In the genomic region with DNA sequence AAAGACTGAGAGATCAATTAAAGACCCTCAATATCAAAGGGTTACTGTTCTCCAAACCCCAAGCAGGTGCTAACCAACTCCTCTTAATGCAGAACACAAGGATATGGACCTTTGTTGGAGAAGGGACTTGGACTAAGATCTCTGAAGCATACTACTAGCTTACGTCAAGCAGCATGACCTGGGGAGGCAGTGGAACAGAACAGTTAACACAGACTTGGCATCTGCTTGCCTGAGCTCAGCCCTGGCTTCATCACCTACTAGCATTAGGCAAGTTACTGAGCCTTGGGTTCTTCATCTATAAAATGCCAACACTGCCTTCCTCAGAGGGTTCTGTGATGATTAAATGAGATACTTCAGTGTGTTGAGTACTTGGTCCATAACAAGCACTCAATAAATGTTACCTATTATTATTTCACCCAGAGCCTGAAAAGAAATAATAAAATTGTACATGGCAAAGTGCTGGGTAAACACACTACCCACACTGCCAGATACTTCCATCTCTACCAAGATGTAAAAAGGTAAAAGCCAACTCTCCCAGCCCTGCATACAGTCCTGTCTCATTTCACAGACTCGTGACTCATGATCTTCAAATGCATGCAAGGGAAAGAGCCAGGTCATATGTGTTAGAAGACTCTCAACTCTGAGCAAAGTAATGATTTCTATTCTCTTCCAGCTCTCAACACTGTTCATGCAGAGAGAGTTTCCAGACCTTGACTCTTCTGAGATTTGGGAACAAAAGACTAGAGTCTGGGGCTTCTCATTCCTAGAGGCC, we compare ENCODE assay signal across 14 cellular contexts. TPM values are rescaled to one million over a fixed set of nuclear protein-coding genes. Genes with fewer than 3 reads are reported as not detected.
DNase-seq lines count a peak whose midpoint lies in the region; ATAC-seq, FAIRE-seq and TF ChIP-seq lines count a peak whose summit lies in the region.
"Had no signal": no experiment of that assay in that cellular context is flagged by ENCODE, and none has a peak within 500 bp of the region (broad histone marks: within the 10 kb centered on the region; RNA-seq: fewer than 3 reads in every experiment).

No MANE protein-coding gene starts in this region.

- no peak for FAIRE-seq in astrocyte (lab: Jason Lieb, UNC)

- H3K27ac Mint-ChIP-seq in astrocyte (ENCODE audit: unreplicated experiment): peak overlapping the region; percentile 29
- peak overlapping the region; percentile 94 to 98 (median 96) for H3K27ac Mint-ChIP-seq in naive B cell

- H4K20me1 ChIP-seq in BLaER1 (no peaks in the 10 kb centered on the region), astrocyte (ENCODE audit: insufficient read depth, low read length) (peaks cover 37% of the 10 kb centered on the region), hepatocyte (ENCODE audit: insufficient read depth, poor library complexity, severe bottlenecking) (no peaks in the 10 kb centered on the region)

- H3K36me3 Mint-ChIP-seq in astrocyte (ENCODE audit: low read depth, unreplicated experiment): peaks cover 9% of the 10 kb centered on the region
- H3K36me3 Mint-ChIP-seq in naive B cell: peaks cover 0 to 7% of the 10 kb centered on the region in 2 donors

- peak; percentile 23 to 25 for ATAC-seq in naive B cell (ENCODE audit: low read depth in 2 of 2)
- ATAC-seq in GM21825 (IDR thresholded peaks at IDR 0.05; ENCODE audit: unreplicated experiment): no peak

- DNase-seq in GM03348 (ENCODE audit: low spot score) (peak; percentile 46), astrocyte (ENCODE audit: low read depth) (peak; percentile 55), naive B cell (no peak), hepatocyte (ENCODE audit: low spot score) (no peak), activated gamma-delta T cell treated with Interleukin-2 at 50 U/mL for 16 hours (no peak)
- DNase-seq: Caco-2; islet precursor cell; NCI-H2029 treated with DMSO at 0.1 percent for 48 hours; stimulated activated naive CD4-positive, alpha-beta T cell had no signal

- H3K36me3 ChIP-seq in BLaER1 (no peaks in the 10 kb centered on the region), astrocyte (ENCODE audit: insufficient read depth, low read length) (peaks cover under 1% of the 10 kb centered on the region), hepatocyte (replicated peaks; ENCODE audit: insufficient read depth, low read depth) (no peaks in the 10 kb centered on the region)
- H3K36me3 ChIP-seq: cardiac muscle cell, neutrophil had no signal

- H3K9me2 ChIP-seq in hepatocyte (replicated peaks; ENCODE audit: insufficient read depth): no peaks in the 10 kb centered on the region

- H3K4me2 ChIP-seq in BLaER1: peak overlapping the region; percentile 96
- no peak overlapping the region for H3K4me2 ChIP-seq in astrocyte (ENCODE audit: low read length)
- no peak overlapping the region for H3K4me2 ChIP-seq in hepatocyte
- H3K4me2 ChIP-seq: KMS-11 had no signal

- H3K4me1 Mint-ChIP-seq in astrocyte (ENCODE audit: low read depth, unreplicated experiment) (peaks cover 68% of the 10 kb centered on the region), naive B cell (peaks cover 85 to 99% (median 96%) of the 10 kb centered on the region in 3 donors)

- H3K27me3 ChIP-seq in BLaER1: no peaks in the 10 kb centered on the region
- H3K27me3 ChIP-seq in astrocyte (ENCODE audit: insufficient read depth, low read length): no peaks in the 10 kb centered on the region
- H3K27me3 ChIP-seq in hepatocyte: no peaks in the 10 kb centered on the region
- H3K27me3 ChIP-seq: cardiac muscle cell, neutrophil had no signal

- H2AFZ ChIP-seq in astrocyte (ENCODE audit: low read depth, low read length): no peak overlapping the region
- H2AFZ ChIP-seq in hepatocyte: no peak overlapping the region

- no peak overlapping the region for H3K4me3 ChIP-seq in BLaER1
- no peak overlapping the region for H3K4me3 ChIP-seq in astrocyte (ENCODE audit: insufficient read depth, low read depth, low read length)
- H3K4me3 ChIP-seq in hepatocyte: no peak overlapping the region
- H3K4me3 ChIP-seq: cardiac muscle cell had no signal

- H3K4me3 Mint-ChIP-seq in astrocyte (ENCODE audit: unreplicated experiment): no peak overlapping the region
- peak overlapping the region in 5 of 8 donors; percentile 15 to 73 (median 20) for H3K4me3 Mint-ChIP-seq in naive B cell

- H3K9me3 ChIP-seq in BLaER1 (no peaks in the 10 kb centered on the region), astrocyte (ENCODE audit: insufficient read depth, low read depth, low read length) (no peaks in the 10 kb centered on the region), hepatocyte (ENCODE audit: low read depth) (no peaks in the 10 kb centered on the region)
- H3K9me3 ChIP-seq: Caco-2, neutrophil had no signal

- H3K27me3 Mint-ChIP-seq in astrocyte (ENCODE audit: low read depth, unreplicated experiment) (no peaks in the 10 kb centered on the region), naive B cell (no peaks in the 10 kb centered on the region)

- H3K9ac ChIP-seq in BLaER1 (no peak overlapping the region), astrocyte (ENCODE audit: low read length) (no peak overlapping the region)
- H3K9ac ChIP-seq: KMS-11 had no signal

- no peaks in the 10 kb centered on the region for H3K9me3 Mint-ChIP-seq in astrocyte (ENCODE audit: unreplicated experiment)
- H3K9me3 Mint-ChIP-seq in naive B cell: no peaks in the 10 kb centered on the region

- H3K4me1 ChIP-seq in BLaER1: peaks cover 97% of the 10 kb centered on the region
- peaks cover 49% of the 10 kb centered on the region for H3K4me1 ChIP-seq in astrocyte (ENCODE audit: insufficient read depth, low read length)
- H3K4me1 ChIP-seq in hepatocyte (ENCODE audit: insufficient read depth): peaks cover 7% of the 10 kb centered on the region
- H3K4me1 ChIP-seq: Caco-2 had no signal

- H3K27ac ChIP-seq in BLaER1 (peak overlapping the region; percentile 100), astrocyte (ENCODE audit: low read depth, low read length) (no peak overlapping the region), hepatocyte (no peak overlapping the region)
- H3K27ac ChIP-seq: cardiac muscle cell, KMS-11, neutrophil had no signal

- H3K79me2 ChIP-seq in astrocyte (ENCODE audit: insufficient read depth, low read length): peaks cover 83% of the 10 kb centered on the region
- peaks cover 3% of the 10 kb centered on the region for H3K79me2 ChIP-seq in hepatocyte

- 92% methylated on average over 2 of the region's 2 CpGs for WGBS in hepatocyte (ENCODE audit: low lambda C conversion rate, missing lambda C conversion rate)

- no peak for TF ChIP-seq CTCF in astrocyte (IDR thresholded peaks at IDR 0.05; ENCODE audit: insufficient read depth, low read depth, low read length)
- TF ChIP-seq CTCF in hepatocyte (IDR thresholded peaks at IDR 0.05; ENCODE audit: poor library complexity): no peak

RNA-seq across cellular contexts. Expression of a gene that starts 39.7 kb away (rescaled TPM):
- total RNA-seq in astrocyte (58.4 and 62.9 TPM in 2 replicates), hepatocyte (8.3 TPM in 2 replicates)
- polyA plus RNA-seq in naive B cell (ENCODE audit: low read depth in 6 of 6) (10 to 100 TPM in 4 of 6 donors, 1 to 10 TPM in 2; 1.6 to 18.3 (median 15.2) TPM), hepatocyte (3.6 and 5.8 TPM in 2 replicates)

RNA-seq across cellular contexts. Expression of a gene that starts 44.1 kb away (rescaled TPM):
- 8.9 and 10.1 TPM in 2 replicates for total RNA-seq in astrocyte
- polyA plus RNA-seq in naive B cell (ENCODE audit: low read depth in 6 of 6): 1 to 10 TPM; 1.3 to 3.4 (median 2.0) TPM
- 11.1 and 14.9 TPM in 2 replicates for total RNA-seq in hepatocyte
- 30.1 and 34.5 TPM in 2 replicates for polyA plus RNA-seq in hepatocyte

Comparison
In these comparisons a context has a peak if more than half of its experiments do, and no peak if none do; other contexts are left out.
1. DNase-seq: peak in GM03348 (single experiment) and astrocyte (single experiment); none in naive B cell (single experiment), hepatocyte (single experiment) and activated gamma-delta T cell treated with Interleukin-2 at 50 U/mL for 16 hours (single experiment).